13 cellular contexts compared by ENCODE assay signal in the genomic region with DNA sequence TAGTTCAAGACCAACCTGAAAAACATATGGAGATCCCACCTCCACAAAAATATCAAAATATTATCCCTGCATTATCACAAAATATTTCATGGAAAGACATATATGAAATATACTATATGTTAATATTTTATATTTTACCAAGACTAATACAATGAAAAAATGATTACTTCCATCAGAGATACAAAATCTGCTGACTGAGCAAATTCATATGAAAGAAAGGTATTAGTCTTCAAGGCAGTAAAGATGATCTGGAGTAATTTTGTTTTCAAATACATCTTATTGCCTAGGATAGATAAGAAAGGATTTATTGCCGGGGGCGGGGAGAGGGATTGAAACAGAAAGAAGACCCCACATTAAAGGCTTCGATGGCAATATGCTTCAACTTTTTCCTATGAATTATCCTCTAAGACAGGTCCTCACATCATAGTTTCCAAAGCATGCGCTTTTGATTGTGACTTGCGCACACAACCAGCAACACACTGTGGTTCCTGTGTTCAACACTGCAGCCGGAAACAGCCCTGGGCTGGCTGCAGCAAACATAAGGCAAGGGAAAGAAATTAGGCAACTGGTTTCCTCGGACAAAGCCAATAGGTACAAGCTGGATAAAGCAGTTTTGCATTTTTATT.
DNase-seq lines count a peak whose midpoint lies in the region; ATAC-seq and TF ChIP-seq lines count a peak whose summit lies in the region.
"Had no signal": no experiment of that assay in that cellular context is flagged by ENCODE, and none has a peak within 500 bp of the region (broad histone marks: within the 10 kb centered on the region; RNA-seq: fewer than 3 reads in every experiment).

No MANE protein-coding gene starts in this region.

- ATAC-seq in gastrocnemius medialis = no peak
- no peak for ATAC-seq in stimulated activated memory B cell treated with anti-CD40 and anti-IgM and Interleukin-4, amounts not matched to agents 10 μg/mL and 1 μg/mL and 100 μg/mL, for 72 hours

- TF ChIP-seq POLR2A in gastrocnemius medialis (IDR thresholded peaks at IDR 0.05) = no peak

- no peaks in the 10 kb centered on the region for H3K9me3 Mint-ChIP-seq in stimulated activated memory B cell treated with anti-CD40 and anti-IgM and Interleukin-4, amounts not matched to agents 10 μg/mL and 1 μg/mL and 100 μg/mL, for 72 hours
- H3K9me3 Mint-ChIP-seq: nephron had no signal

- in situ Hi-C loops in gastrocnemius medialis (cut with MboI; ENCODE audit: low sequenced_read_pairs in 4 of 4) = no loop called here
- in situ Hi-C loops in GM13976 (cut with MboI; ENCODE audit: low sequenced_read_pairs, unreplicated experiment) = no loop called here

- no peak overlapping the region for H3K27ac ChIP-seq in gastrocnemius medialis
- H3K27ac ChIP-seq: colonic mucosa, spleen had no signal

- peak; percentile 57 for DNase-seq in Ammon's horn (ENCODE audit: low spot score)
- DNase-seq in activated CD4-positive, alpha-beta T cell treated with anti-CD3 and anti-CD28 coated beads for 4 hours = peak; percentile 55 to 56
- peak; percentile 60 for DNase-seq in activated naive CD4-positive, alpha-beta T cell treated with anti-CD3 and anti-CD28 coated beads, Interleukin-2, amount 50 U/mL, for 16 hours
- peak; percentile 75 for DNase-seq in stimulated activated CD4-positive, alpha-beta T cell treated with anti-CD3 and anti-CD28 coated beads, Interleukin-15, amount 100 ng/mL, for 24 hours
- DNase-seq in gastrocnemius medialis = no peak
- no peak for DNase-seq in HuH-7.5 (ENCODE audit: low spot score)
- no peak for DNase-seq in GM13976 (ENCODE audit: low spot score)
- DNase-seq: colonic mucosa, islet precursor cell, NCI-H2081 treated with DMSO at 0.1 percent for 48 hours, spleen had no signal

- TF ChIP-seq CTCF in gastrocnemius medialis (IDR thresholded peaks at IDR 0.05 in 4 of 5, conservative IDR thresholded peaks at IDR 0.05 in 1 of 5) = no peak
- no peak for TF ChIP-seq CTCF in GM13976 (IDR thresholded peaks at IDR 0.05; ENCODE audit: borderline replicate concordance, control extremely low read depth, extremely low read depth, insufficient read depth, missing control alignments)

- H3K36me3 ChIP-seq in gastrocnemius medialis = no peaks in the 10 kb centered on the region
- H3K36me3 ChIP-seq: colonic mucosa, spleen had no signal

- no peak overlapping the region for H3K27ac Mint-ChIP-seq in stimulated activated memory B cell treated with anti-CD40 and anti-IgM and Interleukin-4, amounts not matched to agents 10 μg/mL and 1 μg/mL and 100 μg/mL, for 72 hours
- H3K27ac Mint-ChIP-seq: nephron had no signal

- no peaks in the 10 kb centered on the region for H3K9me3 ChIP-seq in gastrocnemius medialis
- H3K9me3 ChIP-seq: colonic mucosa, spleen had no signal

- H3K27me3 ChIP-seq in gastrocnemius medialis = no peaks in the 10 kb centered on the region
- H3K27me3 ChIP-seq: colonic mucosa, spleen had no signal

- H3K4me1 ChIP-seq in gastrocnemius medialis = peaks cover 0 to 15% of the 10 kb centered on the region in 2 donors
- H3K4me1 ChIP-seq: colonic mucosa had no signal

- intact Hi-C loops in gastrocnemius medialis (cut with DNase I; ENCODE audit: low total_unique reads) = no loop called here

- H3K4me3 ChIP-seq in gastrocnemius medialis = no peak overlapping the region
- H3K4me3 ChIP-seq: colonic mucosa, spleen had no signal

- no peak overlapping the region for H3K4me3 Mint-ChIP-seq in stimulated activated memory B cell treated with anti-CD40 and anti-IgM and Interleukin-4, amounts not matched to agents 10 μg/mL and 1 μg/mL and 100 μg/mL, for 72 hours
- H3K4me3 Mint-ChIP-seq: nephron had no signal

- H3K27me3 Mint-ChIP-seq in stimulated activated memory B cell treated with anti-CD40 and anti-IgM and Interleukin-4, amounts not matched to agents 10 μg/mL and 1 μg/mL and 100 μg/mL, for 72 hours = no peaks in the 10 kb centered on the region

- peaks cover 30% of the 10 kb centered on the region for H3K4me1 Mint-ChIP-seq in stimulated activated memory B cell treated with anti-CD40 and anti-IgM and Interleukin-4, amounts not matched to agents 10 μg/mL and 1 μg/mL and 100 μg/mL, for 72 hours

- H3K36me3 Mint-ChIP-seq in stimulated activated memory B cell treated with anti-CD40 and anti-IgM and Interleukin-4, amounts not matched to agents 10 μg/mL and 1 μg/mL and 100 μg/mL, for 72 hours = no peaks in the 10 kb centered on the region

Comparison
In these comparisons a context has a peak if more than half of its experiments do, and no peak if none do; other contexts are left out.
1. DNase-seq: peak in Ammon's horn (single experiment), activated CD4-positive, alpha-beta T cell treated with anti-CD3 and anti-CD28 coated beads for 4 hours (2 of 2), activated naive CD4-positive, alpha-beta T cell treated with anti-CD3 and anti-CD28 coated beads, Interleukin-2, amount 50 U/mL, for 16 hours (single experiment) and stimulated activated CD4-positive, alpha-beta T cell treated with anti-CD3 and anti-CD28 coated beads, Interleukin-15, amount 100 ng/mL, for 24 hours (single experiment); none in gastrocnemius medialis (0 of 2), HuH-7.5 (single experiment) and GM13976 (single experiment).